ENCODE assay signal across 14 cellular contexts in genomic region chr2:199988176-199988575, GRCh38. TPM values are rescaled to one million over a fixed set of nuclear protein-coding genes. Genes with fewer than 3 reads are reported as not detected.
A peak's percentile ranks its signal among the peaks of the same experiment; 100 is the strongest.
DNase-seq lines count a peak whose midpoint lies in the region; TF ChIP-seq lines count a peak whose summit lies in the region.
"Had no signal": no experiment of that assay in that cellular context is flagged by ENCODE, and none has a peak within 500 bp of the region (broad histone marks: within the 10 kb centered on the region; RNA-seq: fewer than 3 reads in every experiment).

No MANE protein-coding gene starts in this region.

- intact Hi-C loops in dorsolateral prefrontal cortex (cut with DNase I), result loop anchor here in 1 of 2 donors (2.0 kb wide), 1 partner anchor 319 kb away; the partner anchor contains the start of gene SPATS2L

- no peaks in the 10 kb centered on the region for H3K36me3 ChIP-seq in mesodermal cell (ENCODE audit: control insufficient read depth, insufficient read depth, low read length)
- H3K36me3 ChIP-seq: neutrophil had no signal

- H3K27ac ChIP-seq in dorsolateral prefrontal cortex (peak overlapping the region in 33 of 59 donors; percentile 0 to 67 (median 35)), mesodermal cell (ENCODE audit: low read depth, low read length, severe bottlenecking) (peak overlapping the region; percentile 63)
- H3K27ac ChIP-seq: C4-2B, neutrophil had no signal

- H3K4me3 ChIP-seq in dorsolateral prefrontal cortex (peak overlapping the region in 7 of 59 donors; percentile 1 to 28 (median 11)), mesodermal cell (ENCODE audit: extremely low read depth, insufficient read depth, low read length, poor library complexity, severe bottlenecking) (no peak overlapping the region)

- H3K4me1 ChIP-seq in mesodermal cell (ENCODE audit: control insufficient read depth, insufficient read depth, low read length, poor library complexity, severe bottlenecking), result peaks cover 15% of the 10 kb centered on the region

- no peaks in the 10 kb centered on the region for H3K9me3 ChIP-seq in mesodermal cell (ENCODE audit: control insufficient read depth, low read length)
- H3K9me3 ChIP-seq: neutrophil had no signal

- DNase-seq in EH (ENCODE audit: low read depth) (peak; percentile 29), NCI-H2171 treated with DMSO at 0.1 percent for 48 hours (lab: John Stamatoyannopoulos, UW) (peak; percentile 76), dorsolateral prefrontal cortex (peak in 1 of 10 donors; percentile 37), medulla oblongata (ENCODE audit: extremely low spot score) (no peak), NCI-H510A treated with DMSO at 0.1 percent for 48 hours (lab: John Stamatoyannopoulos, UW) (no peak), NCI-H226 (no peak)
- no peak for DNase-seq in stimulated activated CD4-positive, alpha-beta T cell treated with anti-CD3 and anti-CD28 coated beads, Interleukin-4, amount 100 ng/mL, for 4 hours
- DNase-seq: activated CD4-positive, alpha-beta T cell treated with anti-CD3 and anti-CD28 coated beads for 36 hours; caudate nucleus; foreskin melanocyte; kidney glomerular epithelial cell had no signal

- no peaks in the 10 kb centered on the region for H3K27me3 ChIP-seq in dorsolateral prefrontal cortex

- TF ChIP-seq CTCF in dorsolateral prefrontal cortex (IDR thresholded peaks at IDR 0.05 in 54 of 56, conservative IDR thresholded peaks at IDR 0.05 in 2 of 56; ENCODE audit: low read depth in 1 of 56, partially characterized antibody in 56 of 56), result no peak

- WGBS in mesodermal cell (ENCODE audit: insufficient coverage in 2 of 2), 2 experiments, result 90% methylated on average over 3 of the region's 6 CpGs; no CpG with 5 or more reads in 1 of the 2 experiments

RNA-seq across cellular contexts. Expression of gene MAIP1, which starts 32.8 kb away (rescaled TPM):
- 10 to 100 TPM; 11.3 to 32.2 (median 18.9) TPM for total RNA-seq in dorsolateral prefrontal cortex
- polyA plus RNA-seq in mesodermal cell (2013, experiment 1 of 2), result 21.4 TPM
- polyA plus RNA-seq in mesodermal cell (2013, experiment 2 of 2), result 25.6 TPM

RNA-seq across cellular contexts. Expression of gene TYW5, which starts 32.9 kb away (rescaled TPM):
- 10 to 100 TPM in 51 of 120 experiments, 1 to 10 TPM in 69; 6.1 to 14.7 (median 9.7) TPM for total RNA-seq in dorsolateral prefrontal cortex
- polyA plus RNA-seq in mesodermal cell (2013, experiment 1 of 2), result 8.3 TPM
- polyA plus RNA-seq in mesodermal cell (2013, experiment 2 of 2), result 7.8 TPM

Comparison
In these comparisons a context has a peak if more than half of its experiments do, and no peak if none do; other contexts are left out.
1. DNase-seq: peak in EH (single experiment) and NCI-H2171 treated with DMSO at 0.1 percent for 48 hours (single experiment); none in medulla oblongata (single experiment), NCI-H510A treated with DMSO at 0.1 percent for 48 hours (single experiment), stimulated activated CD4-positive, alpha-beta T cell treated with anti-CD3 and anti-CD28 coated beads, Interleukin-4, amount 100 ng/mL, for 4 hours (0 of 2) and NCI-H226 (single experiment).